In genomic region chrX:154719132-154719675, GRCh38 we compare ENCODE assay signal across 10 cellular contexts. TPM values are rescaled to one million over a fixed set of nuclear protein-coding genes. Genes with fewer than 3 reads are reported as not detected.
A peak's percentile ranks its signal among the peaks of the same experiment; 100 is the strongest.
DNase-seq lines count a peak whose midpoint lies in the region; ATAC-seq and TF ChIP-seq lines count a peak whose summit lies in the region.
"Had no signal": no experiment of that assay in that cellular context is flagged by ENCODE, and none has a peak within 500 bp of the region (broad histone marks: within the 10 kb centered on the region; RNA-seq: fewer than 3 reads in every experiment).

No MANE protein-coding gene starts in this region.

- TF ChIP-seq CTCF in cardiac fibroblast (IDR thresholded peaks at IDR 0.05; ENCODE audit: low read depth, low read length) (no peak), Caco-2 (IDR thresholded peaks at IDR 0.05; ENCODE audit: insufficient read depth in 1 of 2, low read depth in 1 of 2, low read length in 1 of 2, severe bottlenecking in 1 of 2, unreplicated experiment in 1 of 2) (no peak)

- intact Hi-C loops in Caco-2 (cut with micrococcal nuclease; ENCODE audit: unreplicated experiment) = no loop called here

- H3K4me3 Mint-ChIP-seq in Caco-2 (ENCODE audit: unreplicated experiment) = no peak overlapping the region

- H3K36me3 ChIP-seq in skeletal muscle satellite cell (ENCODE audit: insufficient read depth, low read length) = no peaks in the 10 kb centered on the region
- no peaks in the 10 kb centered on the region for H3K36me3 ChIP-seq in Caco-2 (ENCODE audit: control insufficient read depth, insufficient read depth, low read length)

- peaks cover 13% of the 10 kb centered on the region for H3K27me3 Mint-ChIP-seq in Caco-2 (ENCODE audit: insufficient read depth, unreplicated experiment)

- H3K9ac ChIP-seq in skeletal muscle satellite cell (ENCODE audit: low read depth, low read length) = no peak overlapping the region

- BruUV-seq in Caco-2 (replicated peaks; lab: Mats Ljungman, UMichigan) = no TSS peak

- H3K27ac Mint-ChIP-seq in Caco-2 (ENCODE audit: unreplicated experiment) = no peak overlapping the region

- H3K9me3 ChIP-seq in skeletal muscle satellite cell (replicated peaks; ENCODE audit: low read length) = no peaks in the 10 kb centered on the region
- no peaks in the 10 kb centered on the region for H3K9me3 ChIP-seq in Caco-2

- H3K4me1 Mint-ChIP-seq in Caco-2 (ENCODE audit: low read depth, unreplicated experiment) = no peaks in the 10 kb centered on the region

- H3K27me3 ChIP-seq in skeletal muscle satellite cell (ENCODE audit: control insufficient read depth, insufficient read depth, low read length) (no peaks in the 10 kb centered on the region), Caco-2 (replicated peaks; ENCODE audit: control insufficient read depth, insufficient read depth, low read length) (no peaks in the 10 kb centered on the region)

- H3K4me1 ChIP-seq in skeletal muscle satellite cell (ENCODE audit: control insufficient read depth, insufficient read depth, low read length) (peaks cover 18% of the 10 kb centered on the region), Caco-2 (no peaks in the 10 kb centered on the region)

- peak; percentile 80 for DNase-seq in HCEC 1CT
- DNase-seq in cardiac fibroblast (ENCODE audit: low read depth in 2 of 2) = peak; percentile 74 to 94
- no peak for DNase-seq in NCI-H1436 (lab: John Stamatoyannopoulos, UW)
- DNase-seq in Caco-2 = no peak
- DNase-seq: NCI-H1105 had no signal

- H3K4me2 ChIP-seq in skeletal muscle satellite cell (ENCODE audit: low read length) = peak overlapping the region; percentile 37

- ATAC-seq in SK-N-SH treated with all-trans-retinoic acid at 6 μM for 48 hours = peak; percentile 68
- no peak for ATAC-seq in HG03342 (IDR thresholded peaks at IDR 0.05; ENCODE audit: unreplicated experiment)
- no peak for ATAC-seq in HG02798 (IDR thresholded peaks at IDR 0.05; ENCODE audit: poor library complexity, unreplicated experiment)
- ATAC-seq: left lobe of liver had no signal

- no peaks in the 10 kb centered on the region for H3K9me3 Mint-ChIP-seq in Caco-2 (ENCODE audit: unreplicated experiment)

- no peaks in the 10 kb centered on the region for H3K36me3 Mint-ChIP-seq in Caco-2 (ENCODE audit: insufficient read depth, unreplicated experiment)

- H3K4me3 ChIP-seq in cardiac fibroblast (replicated peaks in 1 of 2; ENCODE audit: low read depth in 2 of 2, low read length in 2 of 2) (no peak overlapping the region), skeletal muscle satellite cell (ENCODE audit: low read length) (no peak overlapping the region), Caco-2 (ENCODE audit: low read depth, low read length) (no peak overlapping the region)

- CTCF ChIA-PET in Caco-2 (lab: Charles Lee) = no interaction called here

- POLR2A ChIA-PET in Caco-2 (lab: Charles Lee) = no interaction called here

TF ChIP-seq in SK-N-SH treated with all-trans-retinoic acid at 6 μM for 48 hours, 23 proteins besides CTCF, POLR2A, EP300 and RAD21:
- TF ChIP-seq OSR1 (CRISPR knock-in tag; IDR thresholded peaks at IDR 0.05) = no peak
TF ChIP-seq in SK-N-SH treated with all-trans-retinoic acid at 6 μM for 48 hours: peak in this region for 0.

RNA-seq across cellular contexts. Expression of gene GAB3, which starts 31.7 kb away (rescaled TPM):
- total RNA-seq in skeletal muscle satellite cell (2012; rRNA removed) = 9.2 and 15.5 TPM in 2 replicates
- total RNA-seq in Caco-2 (2022) = not detected in 2 replicates

RNA-seq across cellular contexts. Expression of gene DKC1, which starts 43.5 kb away (rescaled TPM):
- total RNA-seq in skeletal muscle satellite cell (2012; rRNA removed) = 51.1 and 54.8 TPM in 2 replicates
- 106 and 107 TPM in 2 replicates for total RNA-seq in Caco-2 (2022)

Comparison
In these comparisons a context has a peak if more than half of its experiments do, and no peak if none do; other contexts are left out.
1. DNase-seq: peak in HCEC 1CT (single experiment) and cardiac fibroblast (2 of 2); none in NCI-H1436 (single experiment) and Caco-2 (0 of 2).